Comparison of ENCODE assay signal across 15 cellular contexts in genomic region chr10:122421054-122421625, GRCh38. TPM values are rescaled to one million over a fixed set of nuclear protein-coding genes. Genes with fewer than 3 reads are reported as not detected.
DNase-seq lines count a peak whose midpoint lies in the region; ATAC-seq lines count a peak whose summit lies in the region.
"Had no signal": no experiment of that assay in that cellular context is flagged by ENCODE, and none has a peak within 500 bp of the region (broad histone marks: within the 10 kb centered on the region; RNA-seq: fewer than 3 reads in every experiment).

No MANE protein-coding gene starts in this region.

- H3K27ac ChIP-seq in CD4-positive, alpha-beta memory T cell (ENCODE audit: low read depth, low read length): no peak overlapping the region
- H3K27ac ChIP-seq in epithelial cell of prostate (peak overlapping the region; percentile 94), trophoblast cell (ENCODE audit: low read depth, low read length) (no peak overlapping the region), Karpas-422 (ENCODE audit: low read length) (no peak overlapping the region)

- no peak overlapping the region for H2BK5ac ChIP-seq in trophoblast cell (ENCODE audit: low read depth, low read length, poor library complexity)

- WGBS in trophoblast cell (ENCODE audit: extremely low coverage, insufficient coverage, insufficient read length): no CpG with 5 or more reads among the region's 3 CpGs

- H3K4me3 Mint-ChIP-seq in CD4-positive, alpha-beta memory T cell: peak overlapping the region in 6 of 8 donors; percentile 39 to 74 (median 54)
- peak overlapping the region in 2 of 3 donors; percentile 5 to 53 for H3K4me3 Mint-ChIP-seq in T-cell

- H3K9me3 Mint-ChIP-seq in CD4-positive, alpha-beta memory T cell: peaks cover 0 to 2% (median 0%) of the 10 kb centered on the region in 8 donors
- no peaks in the 10 kb centered on the region for H3K9me3 Mint-ChIP-seq in T-cell

- H3K36me3 ChIP-seq in CD4-positive, alpha-beta memory T cell (ENCODE audit: insufficient read depth, low read length): peaks cover 4% of the 10 kb centered on the region
- H3K36me3 ChIP-seq in trophoblast cell (ENCODE audit: control insufficient read depth in 1 of 2, insufficient read depth in 2 of 2, low read length in 2 of 2) (peaks cover 5% of the 10 kb centered on the region in 2 experiments), Karpas-422 (ENCODE audit: insufficient read depth, low read length) (no peaks in the 10 kb centered on the region)

- peak in 1 of 4 experiments; percentile 43 for ATAC-seq in T-cell (replicated peaks in 1 of 4)
- ATAC-seq: K562 had no signal

- no peak overlapping the region for H4K8ac ChIP-seq in trophoblast cell (ENCODE audit: low read depth, low read length)

- H3K4ac ChIP-seq in trophoblast cell (ENCODE audit: low read depth, low read length): no peak overlapping the region

- H3K4me2 ChIP-seq in trophoblast cell (ENCODE audit: low read length) (no peak overlapping the region), Karpas-422 (ENCODE audit: low read depth, low read length, poor library complexity, severe bottlenecking) (no peak overlapping the region)

- no peaks in the 10 kb centered on the region for H3K27me3 ChIP-seq in CD4-positive, alpha-beta memory T cell (ENCODE audit: insufficient read depth, low read length)
- H3K27me3 ChIP-seq in trophoblast cell (ENCODE audit: insufficient read depth, low read length) (no peaks in the 10 kb centered on the region), Karpas-422 (ENCODE audit: low read length) (no peaks in the 10 kb centered on the region)
- H3K27me3 ChIP-seq: ascending aorta had no signal

- H3K79me1 ChIP-seq in trophoblast cell (ENCODE audit: low read length): no peaks in the 10 kb centered on the region

- no peak overlapping the region for H2BK120ac ChIP-seq in trophoblast cell (ENCODE audit: insufficient read depth, low read length, poor library complexity)

- H3K9me3 ChIP-seq in CD4-positive, alpha-beta memory T cell (ENCODE audit: control insufficient read depth in 1 of 2, low read length in 2 of 2): no peaks in the 10 kb centered on the region
- H3K9me3 ChIP-seq in trophoblast cell (ENCODE audit: insufficient read depth, low read depth, low read length): no peaks in the 10 kb centered on the region
- no peaks in the 10 kb centered on the region for H3K9me3 ChIP-seq in Karpas-422 (ENCODE audit: low read length)
- H3K9me3 ChIP-seq: ascending aorta had no signal

- POLR2A ChIA-PET in CD4-positive, alpha-beta memory T cell (lab: Charles Lee; ENCODE audit: partially characterized antibody): interaction anchor here (0.8 to 3.0 kb wide), 3 partner anchors 13 to 46 kb away, joined by 3 to 41 read pairs (median 4); partner anchors contain the start of gene PLEKHA1
- POLR2A ChIA-PET in T-cell (lab: Charles Lee): interaction anchor here in 1 of 2 donors (0.6 kb wide), 1 partner anchor 48 kb away, joined by 3 read pairs; no protein-coding TSS in a partner anchor

- H3K27me3 Mint-ChIP-seq in CD4-positive, alpha-beta memory T cell: no peaks in the 10 kb centered on the region
- no peaks in the 10 kb centered on the region for H3K27me3 Mint-ChIP-seq in T-cell

- no peak overlapping the region for H4K12ac ChIP-seq in trophoblast cell (ENCODE audit: low read depth, low read length)

- H3K4me3 ChIP-seq in CD4-positive, alpha-beta memory T cell (ENCODE audit: low read length in 2 of 2): no peak overlapping the region
- H3K4me3 ChIP-seq in trophoblast cell (ENCODE audit: low read depth, low read length) (no peak overlapping the region), Karpas-422 (ENCODE audit: low read length) (no peak overlapping the region)
- H3K4me3 ChIP-seq: ascending aorta, K562 had no signal

- H2BK12ac ChIP-seq in trophoblast cell (ENCODE audit: low read length): no peak overlapping the region

- H3K79me2 ChIP-seq in trophoblast cell (ENCODE audit: control insufficient read depth, insufficient read depth, low read length, poor library complexity) (no peaks in the 10 kb centered on the region), Karpas-422 (ENCODE audit: low read length) (no peaks in the 10 kb centered on the region)

- CTCF ChIA-PET in CD4-positive, alpha-beta memory T cell (lab: Charles Lee; ENCODE audit: partially characterized antibody): interaction anchor here (1.1 to 4.0 kb wide), 3 partner anchors 13 to 622 kb away, joined by 3 to 17 read pairs (median 5); partner anchors contain the start of gene PLEKHA1
- CTCF ChIA-PET in T-cell (lab: Charles Lee): interaction anchor here in 1 of 2 donors (0.8 to 1.4 kb wide), 2 partner anchors 7 to 10 kb away, joined by 3 read pairs; no protein-coding TSS in a partner anchor

- H4K91ac ChIP-seq in trophoblast cell (ENCODE audit: low read depth, low read length): no peak overlapping the region

- no peaks in the 10 kb centered on the region for H4K20me1 ChIP-seq in Karpas-422 (ENCODE audit: insufficient read depth, low read depth, low read length)

- no peak overlapping the region for H2AFZ ChIP-seq in trophoblast cell (ENCODE audit: insufficient read depth, low read length, poor library complexity)
- no peak overlapping the region for H2AFZ ChIP-seq in Karpas-422 (ENCODE audit: low read length)

- H3K23ac ChIP-seq in trophoblast cell (ENCODE audit: low read length): no peak overlapping the region

- H3K9me2 ChIP-seq in Karpas-422 (replicated peaks; ENCODE audit: insufficient read depth, low read length): no peaks in the 10 kb centered on the region

- intact Hi-C loops in CD4-positive, alpha-beta memory T cell (cut with micrococcal nuclease): no loop called here

- peaks cover 73% of the 10 kb centered on the region for H3K4me1 ChIP-seq in CD4-positive, alpha-beta memory T cell (ENCODE audit: insufficient read depth, low read length)
- H3K4me1 ChIP-seq in trophoblast cell (ENCODE audit: control insufficient read depth in 1 of 2, insufficient read depth in 2 of 2, low read length in 2 of 2): no peaks in the 10 kb centered on the region
- H3K4me1 ChIP-seq in Karpas-422 (ENCODE audit: low read length): no peaks in the 10 kb centered on the region

- peak in 1 of 5 donors; percentile 31 for DNase-seq in CD4-positive, alpha-beta memory T cell
- DNase-seq in T-cell (peak in 1 of 34 experiments; percentile 9), epithelial cell of prostate (ENCODE audit: low read depth, low spot score) (no peak), trophoblast cell (peak; percentile 74 to 95), Karpas-422 (no peak), DMS79 (lab: John Stamatoyannopoulos, UW) (no peak)
- no peak for DNase-seq in stimulated activated CD4-positive, alpha-beta T cell treated with anti-CD3 and anti-CD28 coated beads, Interleukin-1b, Interleukin-23, amount 100 ng/mL, for 48 hours
- DNase-seq: activated CD4-positive, CD25-positive, alpha-beta regulatory T cell; NCI-H524; T-helper 1 cell had no signal

- H3K14ac ChIP-seq in trophoblast cell (ENCODE audit: low read length): no peak overlapping the region

- H3K4me1 Mint-ChIP-seq in CD4-positive, alpha-beta memory T cell: peaks cover 50 to 84% (median 64%) of the 10 kb centered on the region in 4 donors
- peaks cover 52 to 81% (median 79%) of the 10 kb centered on the region in 3 donors for H3K4me1 Mint-ChIP-seq in T-cell

- no peak overlapping the region for H2AK5ac ChIP-seq in trophoblast cell (ENCODE audit: low read length)

- H3K18ac ChIP-seq in trophoblast cell (ENCODE audit: low read length): no peak overlapping the region

- no peak overlapping the region for H3K9ac ChIP-seq in trophoblast cell (ENCODE audit: low read length)
- H3K9ac ChIP-seq in Karpas-422 (ENCODE audit: low read length): no peak overlapping the region

- H3K27ac Mint-ChIP-seq in CD4-positive, alpha-beta memory T cell: peak overlapping the region; percentile 82 to 95 (median 89)
- peak overlapping the region; percentile 90 to 94 for H3K27ac Mint-ChIP-seq in T-cell

- H3K36me3 Mint-ChIP-seq in CD4-positive, alpha-beta memory T cell: peaks cover 38 to 41% of the 10 kb centered on the region in 2 donors
- peaks cover 31% of the 10 kb centered on the region for H3K36me3 Mint-ChIP-seq in T-cell

RNA-seq across cellular contexts. Expression of gene ARMS2, which starts 33.3 kb away (rescaled TPM):
- total RNA-seq in CD4-positive, alpha-beta memory T cell: not detected
- polyA plus RNA-seq in CD4-positive, alpha-beta memory T cell: not detected
- total RNA-seq in T-cell: not detected
- polyA plus RNA-seq in trophoblast cell (2013): 0.07 and 0.12 TPM in 2 replicates
- not detected in 2 replicates for total RNA-seq in Karpas-422 (2014; rRNA removed; shearing (Covaris generic); ENCODE audit: low replicate concordance)
- total RNA-seq: ascending aorta, H1, K562, posterior vena cava, urinary bladder had no signal
- polyA plus RNA-seq: H1, K562, urinary bladder had no signal

RNA-seq across cellular contexts. Expression of gene HTRA1, which starts 40.2 kb away (rescaled TPM):
- total RNA-seq in CD4-positive, alpha-beta memory T cell: under 1 TPM in 1 of 2 experiments, not detected in 1; 0.17 TPM
- polyA plus RNA-seq in CD4-positive, alpha-beta memory T cell: under 1 TPM in 1 of 2 donors, not detected in 1; 0.21 TPM
- under 1 TPM in 3 of 5 donors, not detected in 2; 0.51 to 0.56 (median 0.55) TPM for total RNA-seq in T-cell
- polyA plus RNA-seq in trophoblast cell (2013): 135 and 141 TPM in 2 replicates
- not detected in 2 replicates for total RNA-seq in Karpas-422 (2014; rRNA removed; shearing (Covaris generic); ENCODE audit: low replicate concordance)

RNA-seq across cellular contexts. Expression of gene PLEKHA1, which starts 46.6 kb away (rescaled TPM):
- 10 to 100 TPM; 62.9 to 69.7 TPM for total RNA-seq in CD4-positive, alpha-beta memory T cell
- polyA plus RNA-seq in CD4-positive, alpha-beta memory T cell: 10 to 100 TPM; 90.5 to 92.9 TPM
- total RNA-seq in T-cell: 10 to 100 TPM; 36.8 to 58.6 (median 40.5) TPM
- 22.8 and 23.3 TPM in 2 replicates for polyA plus RNA-seq in trophoblast cell (2013)
- 1.0 and 7.3 TPM in 2 replicates for total RNA-seq in Karpas-422 (2014; rRNA removed; shearing (Covaris generic); ENCODE audit: low replicate concordance)

Comparison
In these comparisons a context has a peak if more than half of its experiments do, and no peak if none do; other contexts are left out.
1. DNase-seq: peak in trophoblast cell (2 of 2); none in epithelial cell of prostate (single experiment), Karpas-422 (single experiment), DMS79 (single experiment) and stimulated activated CD4-positive, alpha-beta T cell treated with anti-CD3 and anti-CD28 coated beads, Interleukin-1b, Interleukin-23, amount 100 ng/mL, for 48 hours (single experiment).